Comparison of ENCODE assay signal across 15 cellular contexts in the genomic region with DNA sequence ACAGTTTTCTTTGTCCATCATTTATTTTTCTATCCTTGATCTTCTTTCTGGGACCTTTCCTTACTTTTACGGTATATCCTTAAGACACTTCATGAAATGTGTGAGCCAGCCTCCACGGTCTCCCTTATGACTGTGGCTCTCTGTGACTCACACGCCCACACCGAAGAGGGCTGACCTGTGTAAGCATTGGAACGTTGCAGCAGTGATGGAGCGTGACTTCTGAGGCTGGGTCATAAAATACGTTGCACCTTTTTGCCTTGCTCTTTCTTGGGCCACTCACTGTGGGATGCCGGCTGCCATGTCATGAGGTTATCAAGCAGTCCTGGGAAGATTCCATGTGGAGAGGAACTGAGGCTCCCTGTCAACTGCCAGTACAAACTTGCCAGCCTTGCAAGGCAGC.
DNase-seq lines count a peak whose midpoint lies in the region; ATAC-seq and TF ChIP-seq lines count a peak whose summit lies in the region.
"Had no signal": no experiment of that assay in that cellular context is flagged by ENCODE, and none has a peak within 500 bp of the region (broad histone marks: within the 10 kb centered on the region; RNA-seq: fewer than 3 reads in every experiment).

No MANE protein-coding gene starts in this region.

- DNase-seq in stimulated activated naive CD4-positive, alpha-beta T cell treated with Interleukin-2 at 50 U/mL for 16 hours (lab: John Stamatoyannopoulos, UW) = peak; percentile 43
- DNase-seq in stimulated activated naive CD4-positive, alpha-beta T cell (lab: John Stamatoyannopoulos, UW) = no peak
- DNase-seq in activated naive CD8-positive, alpha-beta T cell treated with anti-CD3 and anti-CD28 coated beads for 36 hours = peak; percentile 16
- DNase-seq in kidney tubule cell (ENCODE audit: low spot score) = peak; percentile 92
- peak; percentile 20 to 21 for DNase-seq in thyroid gland
- no peak for DNase-seq in T-helper 17 cell
- DNase-seq in nucleus accumbens (lab: John Stamatoyannopoulos, UW) = no peak
- DNase-seq in NCI-H1105 treated with DMSO at 0.1 percent for 48 hours (lab: John Stamatoyannopoulos, UW) = no peak
- DNase-seq: H7, lower lobe of right lung, NCI-H345 had no signal

- H3K9me3 ChIP-seq in thyroid gland = no peaks in the 10 kb centered on the region
- no peaks in the 10 kb centered on the region for H3K9me3 ChIP-seq in T-helper 17 cell (ENCODE audit: control insufficient read depth, low read length, poor library complexity, severe bottlenecking)
- H3K9me3 ChIP-seq: ascending aorta, BLaER1, lower lobe of right lung, prostate gland had no signal

- no peak overlapping the region for H3K27ac ChIP-seq in thyroid gland
- H3K27ac ChIP-seq: ascending aorta, BLaER1, lower lobe of right lung, prostate gland had no signal

- H3K4me1 ChIP-seq in thyroid gland = no peaks in the 10 kb centered on the region
- H3K4me1 ChIP-seq: ascending aorta, BLaER1, lower lobe of right lung, prostate gland had no signal

- H3K9me3 Mint-ChIP-seq in activated naive CD8-positive, alpha-beta T cell treated with anti-CD3 and anti-CD28 coated beads for 36 hours = no peaks in the 10 kb centered on the region

- H3K36me3 Mint-ChIP-seq in activated naive CD8-positive, alpha-beta T cell treated with anti-CD3 and anti-CD28 coated beads for 36 hours = peaks cover 4% of the 10 kb centered on the region
- no peaks in the 10 kb centered on the region for H3K36me3 Mint-ChIP-seq in T-helper 17 cell (ENCODE audit: low read depth)

- intact Hi-C loops in thyroid gland (cut with DNase I) = no loop called here

- no peaks in the 10 kb centered on the region for H3K27me3 ChIP-seq in thyroid gland
- H3K27me3 ChIP-seq: ascending aorta, BLaER1 had no signal

- no peaks in the 10 kb centered on the region for H3K36me3 ChIP-seq in thyroid gland
- H3K36me3 ChIP-seq: prostate gland had no signal

- ATAC-seq in T-helper 17 cell = no peak
- ATAC-seq: lower lobe of right lung, Right ventricle myocardium inferior had no signal

- TF ChIP-seq CTCF in thyroid gland (IDR thresholded peaks at IDR 0.05) = no peak

- H3K4me3 ChIP-seq in thyroid gland (replicated peaks in 1 of 3) = no peak overlapping the region
- H3K4me3 ChIP-seq: ascending aorta, BLaER1, lower lobe of right lung, prostate gland had no signal

- H3K27me3 Mint-ChIP-seq in activated naive CD8-positive, alpha-beta T cell treated with anti-CD3 and anti-CD28 coated beads for 36 hours = no peaks in the 10 kb centered on the region
- no peaks in the 10 kb centered on the region for H3K27me3 Mint-ChIP-seq in T-helper 17 cell

- no peak for TF ChIP-seq POLR2A in thyroid gland (IDR thresholded peaks at IDR 0.05)

- WGBS in thyroid gland, 2 donors = 78 to 80% methylated on average over 8 of the region's 8 CpGs

- H3K4me1 Mint-ChIP-seq in activated naive CD8-positive, alpha-beta T cell treated with anti-CD3 and anti-CD28 coated beads for 36 hours = peaks cover 27% of the 10 kb centered on the region
- H3K4me1 Mint-ChIP-seq in T-helper 17 cell = peaks cover 22% of the 10 kb centered on the region

- no peak overlapping the region for H3K27ac Mint-ChIP-seq in activated naive CD8-positive, alpha-beta T cell treated with anti-CD3 and anti-CD28 coated beads for 36 hours
- H3K27ac Mint-ChIP-seq in T-helper 17 cell = no peak overlapping the region

- no peak overlapping the region for H3K4me3 Mint-ChIP-seq in activated naive CD8-positive, alpha-beta T cell treated with anti-CD3 and anti-CD28 coated beads for 36 hours
- H3K4me3 Mint-ChIP-seq in T-helper 17 cell = no peak overlapping the region

Comparison
In these comparisons a context has a peak if more than half of its experiments do, and no peak if none do; other contexts are left out.
1. DNase-seq: peak in stimulated activated naive CD4-positive, alpha-beta T cell treated with Interleukin-2 at 50 U/mL for 16 hours (single experiment), activated naive CD8-positive, alpha-beta T cell treated with anti-CD3 and anti-CD28 coated beads for 36 hours (single experiment), kidney tubule cell (single experiment) and thyroid gland (2 of 2); none in stimulated activated naive CD4-positive, alpha-beta T cell (0 of 6), T-helper 17 cell (0 of 3), nucleus accumbens (0 of 56) and NCI-H1105 treated with DMSO at 0.1 percent for 48 hours (single experiment).